Comparison of ENCODE assay signal across 21 cellular contexts in genomic region chr1:245463392-245464165, GRCh38.
"Had no signal": no experiment of that assay in that cellular context is flagged by ENCODE, and none has a peak within 500 bp of the region (broad histone marks: within the 10 kb centered on the region; RNA-seq: fewer than 3 reads in every experiment).

No MANE protein-coding gene starts in this region.

- H3K27ac Mint-ChIP-seq: activated CD4-positive, alpha-beta memory T cell treated with anti-CD3 and anti-CD28 coated beads for 36 hours; activated naive CD8-positive, alpha-beta T cell treated with anti-CD3 and anti-CD28 coated beads, Interleukin-2, amount 10 ng/mL, durations not matched to agents 7 days and 5 days; immature natural killer cell; naive thymus-derived CD4-positive, alpha-beta T cell; neural progenitor cell had no signal

- H3K4me3 Mint-ChIP-seq: activated CD4-positive, alpha-beta memory T cell treated with anti-CD3 and anti-CD28 coated beads for 36 hours; activated naive CD8-positive, alpha-beta T cell treated with anti-CD3 and anti-CD28 coated beads, Interleukin-2, amount 10 ng/mL, durations not matched to agents 7 days and 5 days; immature natural killer cell; naive thymus-derived CD4-positive, alpha-beta T cell; neural progenitor cell had no signal

- H2AFZ ChIP-seq: hepatocyte, neural progenitor cell had no signal

- H3K27me3 ChIP-seq: foreskin keratinocyte, hepatocyte, neural progenitor cell, sigmoid colon, tibial artery had no signal

- H3K36me3 ChIP-seq: lower lobe of right lung, neural progenitor cell, sigmoid colon, spleen, tibial artery had no signal

- H3K36me3 Mint-ChIP-seq: activated CD4-positive, alpha-beta memory T cell treated with anti-CD3 and anti-CD28 coated beads for 36 hours; activated naive CD8-positive, alpha-beta T cell treated with anti-CD3 and anti-CD28 coated beads, Interleukin-2, amount 10 ng/mL, durations not matched to agents 7 days and 5 days; immature natural killer cell; naive thymus-derived CD4-positive, alpha-beta T cell; neural progenitor cell had no signal

- H3K9me3 ChIP-seq: lower lobe of right lung, sigmoid colon, spleen, tibial artery had no signal

- H3K4me1 ChIP-seq: foreskin keratinocyte, lower lobe of right lung, sigmoid colon, spleen, tibial artery had no signal

- H3K9me3 Mint-ChIP-seq: immature natural killer cell had no signal

- H3K4me1 Mint-ChIP-seq: activated naive CD8-positive, alpha-beta T cell treated with anti-CD3 and anti-CD28 coated beads, Interleukin-2, amount 10 ng/mL, durations not matched to agents 7 days and 5 days; immature natural killer cell had no signal

- H3K4me2 ChIP-seq: hepatocyte, neural progenitor cell had no signal

- DNase-seq: activated CD4-positive, alpha-beta memory T cell treated with anti-CD3 and anti-CD28 coated beads for 36 hours; activated naive CD4-positive, alpha-beta T cell; activated naive CD8-positive, alpha-beta T cell treated with anti-CD3 and anti-CD28 coated beads, Interleukin-2, amount 10 ng/mL, durations not matched to agents 7 days and 5 days; amniotic stem cell; cortex of kidney; erythroblast; immature natural killer cell; lower lobe of right lung; naive thymus-derived CD4-positive, alpha-beta T cell; retina; sigmoid colon; spleen; stimulated activated CD4-positive, alpha-beta T cell treated with anti-CD3 and anti-CD28 coated beads, Interleukin-4, amount 100 ng/mL, for 1 hour; stimulated activated naive CD8-positive, alpha-beta T cell treated with anti-CD3 and anti-CD28 coated beads, Interleukin-15, Interleukin-2, amounts not matched to agents 100 U/mL and 50 U/mL, for 24 hours; substantia nigra; T-helper 9 cell; tibial artery had no signal

- H3K4me3 ChIP-seq: hepatocyte, lower lobe of right lung, neural progenitor cell, sigmoid colon, spleen, tibial artery had no signal

- H3K27ac ChIP-seq: foreskin keratinocyte, hepatocyte, lower lobe of right lung, neural progenitor cell, sigmoid colon, spleen, tibial artery had no signal

- ATAC-seq: foreskin keratinocyte; left lobe of liver; stimulated activated naive CD8-positive, alpha-beta T cell treated with anti-CD3 and anti-CD28 coated beads, Interleukin-15, Interleukin-2, amounts not matched to agents 100 U/mL and 50 U/mL, for 24 hours had no signal
